8 cellular contexts compared by ENCODE assay signal in the genomic region with DNA sequence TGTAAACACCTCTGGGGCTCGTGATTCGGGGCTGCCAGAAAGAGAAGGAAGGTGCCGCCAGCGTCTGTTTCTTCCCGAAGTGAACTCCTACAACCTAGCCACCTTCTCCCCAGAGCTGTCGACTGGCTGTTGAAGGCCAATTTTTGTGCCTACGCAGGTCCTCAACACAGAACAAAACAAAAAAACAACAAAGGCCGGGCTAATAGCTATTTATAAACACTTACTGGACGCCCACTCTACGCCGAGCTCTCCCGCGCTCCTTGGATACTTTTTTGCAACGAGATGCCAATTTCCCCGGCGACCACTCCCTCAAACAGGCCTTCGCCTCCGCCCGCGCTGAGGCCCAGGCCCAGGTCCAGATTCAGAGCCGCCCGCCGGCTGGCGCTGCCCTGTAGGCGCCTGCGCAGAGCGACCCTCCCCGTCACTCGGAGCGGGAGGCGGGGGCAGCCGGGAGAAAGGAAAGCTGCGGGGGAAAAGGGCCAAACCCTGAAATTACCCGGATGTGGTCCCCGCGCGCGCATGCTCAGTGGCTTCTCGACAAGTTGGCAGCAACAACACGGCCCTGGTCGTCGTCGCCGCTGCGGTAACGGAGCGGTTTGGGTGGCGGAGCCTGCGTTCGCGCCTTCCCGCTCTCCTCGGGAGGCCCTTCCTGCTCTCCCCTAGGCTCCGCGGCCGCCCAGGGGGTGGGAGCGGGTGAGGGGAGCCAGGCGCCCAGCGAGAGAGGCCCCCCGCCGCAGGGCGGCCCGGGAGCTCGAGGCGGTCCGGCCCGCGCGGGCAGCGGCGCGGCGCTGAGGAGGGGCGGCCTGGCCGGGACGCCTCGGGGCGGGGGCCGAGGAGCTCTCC.
DNase-seq lines count a peak whose midpoint lies in the region; ATAC-seq and TF ChIP-seq lines count a peak whose summit lies in the region.

A gene (plus strand): TSS at position 520 of the 843 bp plus-strand sequence. CDS start 16,834 bp downstream, outside the sequence.

- peak; percentile 95 for DNase-seq in AG10803 (ENCODE audit: low read depth)
- peak; percentile 88 to 97 for DNase-seq in NCI-H446 (lab: John Stamatoyannopoulos, UW)
- DNase-seq in activated CD4-positive, CD25-positive, alpha-beta regulatory T cell treated with anti-CD3 and anti-CD28 coated beads, Interleukin-2, amount 50 U/mL, for 72 hours: peak; percentile 99
- peak; percentile 93 for DNase-seq in cerebellar cortex (ENCODE audit: low spot score)
- DNase-seq in islet precursor cell: peak; percentile 99
- DNase-seq in stimulated activated CD4-positive, alpha-beta T cell treated with anti-CD3 and anti-CD28 coated beads, Interleukin-12 subunit alpha, Interleukin-12 subunit beta, amount 100 ng/mL, for 4 hours: peak; percentile 99

- peak within 1 kb of the TSS; percentile 84 for H3K4me3 ChIP-seq in AG10803 (ENCODE audit: low read length)

- TF ChIP-seq CTCF in AG10803 (conservative IDR thresholded peaks at IDR 0.05; ENCODE audit: low read length): no peak; the same call in 1 of the 2 replicates

- ATAC-seq in GM19043 (IDR thresholded peaks at IDR 0.05; ENCODE audit: low read depth, unreplicated experiment): peak; percentile 73
- ATAC-seq in HG03354 (IDR thresholded peaks at IDR 0.05; ENCODE audit: poor library complexity, severe bottlenecking, unreplicated experiment): peak; percentile 83

Comparison
In these comparisons a context has a peak if more than half of its experiments do, and no peak if none do; other contexts are left out.
1. Peak in every context shown above with its lines: DNase-seq, ATAC-seq and H3K4me3 ChIP-seq.